ENCODE assay signal across 1 cellular context in genomic region chr22:26666035-26666338, GRCh38.
TF ChIP-seq lines count a peak whose summit lies in the region.

No MANE protein-coding gene starts in this region.

TF ChIP-seq in H1, 55 proteins besides CTCF, POLR2A, EP300 and RAD21:
- TF ChIP-seq KDM5A (IDR thresholded peaks at IDR 0.05; ENCODE audit: low read length) (no peak), YY1 (IDR thresholded peaks at IDR 0.05; ENCODE audit: low read depth, low read length) (no peak)
